ENCODE assay signal across 1 cellular context in the genomic region with DNA sequence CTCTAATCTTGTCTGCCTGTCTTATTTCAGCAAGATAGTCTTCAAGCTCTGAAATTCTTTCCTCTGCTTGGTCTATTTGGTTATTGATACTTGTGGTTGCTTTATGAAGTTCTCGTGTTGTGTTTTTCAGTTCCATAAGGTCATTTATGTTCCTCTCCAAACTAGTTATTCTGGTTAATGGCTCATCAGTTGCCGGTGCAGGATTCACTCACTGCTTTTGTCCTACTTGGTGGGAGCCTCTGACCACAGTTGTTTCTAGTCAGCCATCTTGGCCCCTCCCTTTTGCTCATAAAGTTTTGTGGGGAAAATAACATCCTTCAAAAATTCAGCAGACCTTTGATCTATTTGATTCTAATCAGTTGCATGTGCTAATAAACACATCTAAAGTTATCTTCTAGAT.
TF ChIP-seq lines count a peak whose summit lies in the region.

No MANE protein-coding gene starts in this region.

TF ChIP-seq in K562, 482 proteins besides CTCF, POLR2A, EP300 and RAD21 (continued from another document):
- TF ChIP-seq, protein P1, sequence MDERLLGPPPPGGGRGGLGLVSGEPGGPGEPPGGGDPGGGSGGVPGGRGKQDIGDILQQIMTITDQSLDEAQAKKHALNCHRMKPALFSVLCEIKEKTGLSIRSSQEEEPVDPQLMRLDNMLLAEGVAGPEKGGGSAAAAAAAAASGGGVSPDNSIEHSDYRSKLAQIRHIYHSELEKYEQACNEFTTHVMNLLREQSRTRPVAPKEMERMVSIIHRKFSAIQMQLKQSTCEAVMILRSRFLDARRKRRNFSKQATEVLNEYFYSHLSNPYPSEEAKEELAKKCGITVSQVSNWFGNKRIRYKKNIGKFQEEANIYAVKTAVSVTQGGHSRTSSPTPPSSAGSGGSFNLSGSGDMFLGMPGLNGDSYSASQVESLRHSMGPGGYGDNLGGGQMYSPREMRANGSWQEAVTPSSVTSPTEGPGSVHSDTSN (CRISPR knock-in tag; IDR thresholded peaks at IDR 0.05; ENCODE audit: low read depth), result no peak
- TF ChIP-seq, protein P1 (tag; conservative IDR thresholded peaks at IDR 0.05; ENCODE audit: low read depth), result no peak
- no peak for TF ChIP-seq ZEB2 (IDR thresholded peaks at IDR 0.05)
TF ChIP-seq in K562: peak in this region for 1.
